ENCODE assay signal across 8 cellular contexts in the genomic region with DNA sequence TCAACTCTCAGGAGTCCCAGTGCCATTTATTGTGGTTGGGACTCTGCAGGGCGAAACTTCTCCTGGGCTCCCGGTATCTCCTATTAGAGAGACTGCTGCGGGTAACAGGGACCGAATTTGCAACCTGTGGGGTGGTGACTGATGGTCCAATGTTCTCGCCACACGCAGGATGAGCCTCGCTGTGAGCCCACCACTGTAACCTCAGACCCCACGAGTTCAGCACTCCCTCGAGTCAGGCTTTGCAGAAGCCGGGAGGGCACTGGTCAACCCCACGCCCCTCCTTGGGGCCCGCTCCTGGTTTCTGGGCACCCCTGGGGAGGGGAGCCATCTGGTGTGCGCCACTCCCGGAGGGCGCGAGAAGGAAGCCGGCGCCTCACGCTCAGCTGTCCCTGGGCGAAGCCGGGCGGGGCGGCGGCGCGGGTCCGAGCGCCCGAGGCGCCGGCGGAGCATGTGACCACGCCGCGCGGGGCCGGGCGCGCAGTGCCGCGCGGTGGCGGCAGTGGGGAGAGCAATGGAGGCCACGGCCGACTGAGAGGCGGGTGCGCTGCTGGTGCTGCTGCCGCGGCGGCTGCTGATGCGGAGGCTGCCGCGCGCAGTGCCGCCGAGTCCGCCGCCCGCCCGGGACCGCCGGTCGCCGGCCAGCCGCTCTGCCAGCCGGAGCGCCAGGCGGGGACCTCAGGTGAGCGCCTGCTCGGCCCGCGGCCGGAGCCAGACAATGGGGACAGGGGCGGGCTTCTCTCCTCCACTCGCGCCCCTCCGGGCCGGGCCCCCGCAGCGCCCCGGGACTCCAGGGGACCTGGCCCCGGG.
DNase-seq lines count a peak whose midpoint lies in the region; ATAC-seq, FAIRE-seq and TF ChIP-seq lines count a peak whose summit lies in the region.

No MANE protein-coding gene starts in this region.

- no peaks in the 10 kb centered on the region for H3K79me2 ChIP-seq in OCI-LY3 (ENCODE audit: low read length)

- peak overlapping the region; percentile 53 for H3K4me3 Mint-ChIP-seq in activated naive CD4-positive, alpha-beta T cell treated with anti-CD3 and anti-CD28 coated beads, Interleukin-2, amount 50 U/mL, for 24 hours

- no peak for TF ChIP-seq POLR2A in ovary (IDR thresholded peaks at IDR 0.05)

- peak; percentile 69 for DNase-seq in ELF-1 (ENCODE audit: low read depth, low spot score)
- peak; percentile 24 for DNase-seq in HTR-8/SVneo (ENCODE audit: insufficient read length, low spot score)
- DNase-seq in cardiac muscle cell (ENCODE audit: low read depth in 1 of 2, low spot score in 1 of 2), result peak; percentile 77 to 86
- peak; percentile 23 to 67 (median 41) for DNase-seq in ovary
- no peak for DNase-seq in posterior vena cava (ENCODE audit: low spot score)

- no peaks in the 10 kb centered on the region for H3K36me3 Mint-ChIP-seq in activated naive CD4-positive, alpha-beta T cell treated with anti-CD3 and anti-CD28 coated beads, Interleukin-2, amount 50 U/mL, for 24 hours

- no peak for TF ChIP-seq EP300 in ovary (IDR thresholded peaks at IDR 0.05)

- intact Hi-C loops in ovary (cut with DNase I) (no loop called here), posterior vena cava (cut with DNase I) (no loop called here)

- H3K9me3 ChIP-seq in OCI-LY3 (ENCODE audit: insufficient read depth, low read length) (no peaks in the 10 kb centered on the region), cardiac muscle cell (ENCODE audit: low read depth) (no peaks in the 10 kb centered on the region), ovary (no peaks in the 10 kb centered on the region)

- H3K4me1 ChIP-seq in OCI-LY3 (ENCODE audit: low read length), result peaks cover 21% of the 10 kb centered on the region
- H3K4me1 ChIP-seq in cardiac muscle cell (ENCODE audit: low read depth), result no peaks in the 10 kb centered on the region
- H3K4me1 ChIP-seq in ovary (ENCODE audit: insufficient read depth), result no peaks in the 10 kb centered on the region

- peaks cover 42% of the 10 kb centered on the region for H3K27me3 Mint-ChIP-seq in activated naive CD4-positive, alpha-beta T cell treated with anti-CD3 and anti-CD28 coated beads, Interleukin-2, amount 50 U/mL, for 24 hours

- H3K27ac ChIP-seq in OCI-LY3 (ENCODE audit: low read length), result peak overlapping the region; percentile 25; the same call in 1 of the 2 replicates
- H3K27ac ChIP-seq in cardiac muscle cell, result peak overlapping the region; percentile 15
- no peak overlapping the region for H3K27ac ChIP-seq in ovary

- WGBS in ovary, 3 donors, result 0 to 1% (median 1%) methylated on average over 24 to 82 of the region's 82 CpGs

- TF ChIP-seq CTCF in OCI-LY3 (IDR thresholded peaks at IDR 0.05; ENCODE audit: low read depth, low read length) (no peak), cardiac muscle cell (IDR thresholded peaks at IDR 0.05; ENCODE audit: low read depth, low read length) (peak; percentile 37), ovary (IDR thresholded peaks at IDR 0.05) (peak in 1 of 3 donors; percentile 35)

- peak overlapping the region; percentile 96 for H3K4me3 ChIP-seq in OCI-LY3 (ENCODE audit: low read length)
- H3K4me3 ChIP-seq in cardiac muscle cell, result peak overlapping the region; percentile 78
- H3K4me3 ChIP-seq in ovary, result peak overlapping the region; percentile 55

- peak overlapping the region; percentile 97 for H3K4me2 ChIP-seq in OCI-LY3 (ENCODE audit: low read length)

- no peak for FAIRE-seq in HTR-8/SVneo (lab: Jason Lieb, UNC)

- peak overlapping the region; percentile 95 for H2AFZ ChIP-seq in OCI-LY3 (ENCODE audit: low read depth, low read length)

- H3K27me3 ChIP-seq in OCI-LY3 (ENCODE audit: low read depth, low read length), result no peaks in the 10 kb centered on the region
- no peaks in the 10 kb centered on the region for H3K27me3 ChIP-seq in cardiac muscle cell
- H3K27me3 ChIP-seq in ovary, result no peaks in the 10 kb centered on the region

- H3K9ac ChIP-seq in OCI-LY3 (ENCODE audit: low read length), result peak overlapping the region; percentile 88

- no peaks in the 10 kb centered on the region for H3K36me3 ChIP-seq in OCI-LY3 (replicated peaks; ENCODE audit: low read depth, low read length)
- no peaks in the 10 kb centered on the region for H3K36me3 ChIP-seq in cardiac muscle cell
- no peaks in the 10 kb centered on the region for H3K36me3 ChIP-seq in ovary

- ATAC-seq in GM21526 (IDR thresholded peaks at IDR 0.05; ENCODE audit: low FRiP score, unreplicated experiment), result peak; percentile 97

- peaks cover 8% of the 10 kb centered on the region for H3K4me1 Mint-ChIP-seq in activated naive CD4-positive, alpha-beta T cell treated with anti-CD3 and anti-CD28 coated beads, Interleukin-2, amount 50 U/mL, for 24 hours

- H3K27ac Mint-ChIP-seq in activated naive CD4-positive, alpha-beta T cell treated with anti-CD3 and anti-CD28 coated beads, Interleukin-2, amount 50 U/mL, for 24 hours, result no peak overlapping the region

- H3K9me3 Mint-ChIP-seq in activated naive CD4-positive, alpha-beta T cell treated with anti-CD3 and anti-CD28 coated beads, Interleukin-2, amount 50 U/mL, for 24 hours, result no peaks in the 10 kb centered on the region

- H4K20me1 ChIP-seq in OCI-LY3 (ENCODE audit: insufficient read depth, low read length), result no peaks in the 10 kb centered on the region

Comparison
In these comparisons a context has a peak if more than half of its experiments do, and no peak if none do; other contexts are left out.
1. H3K27ac ChIP-seq: peak in OCI-LY3 (single experiment) and cardiac muscle cell (single experiment); none in ovary (0 of 2).
2. Peak in every context shown above with its lines, with median percentiles within 50 percentile points of each other: H3K4me3 ChIP-seq.